Comparison of ENCODE assay signal across 8 cellular contexts in genomic region chrX:70289793-70290770, GRCh38. TPM values are rescaled to one million over a fixed set of nuclear protein-coding genes. Genes with fewer than 3 reads are reported as not detected.
DNase-seq lines count a peak whose midpoint lies in the region; ATAC-seq, FAIRE-seq and TF ChIP-seq lines count a peak whose summit lies in the region.

TSS of gene KIF4A (plus strand) at chrX:70290104. CDS start at chrX:70290459, 355 bp downstream.
TSS of gene PDZD11 (minus strand) at chrX:70289927. CDS start at chrX:70289341, 586 bp downstream.

- peak; percentile 96 for ATAC-seq in gastroesophageal sphincter

- TF ChIP-seq POLR2A in H54 (IDR thresholded peaks at IDR 0.05; ENCODE audit: low read depth, low read length) (peak; percentile 66), gastroesophageal sphincter (IDR thresholded peaks at IDR 0.05) (peak in 1 of 2 donors; percentile 12), suprapubic skin (IDR thresholded peaks at IDR 0.05) (no peak)

- FAIRE-seq in G401.6 (lab: Jason Lieb, UNC) = peak; percentile 91
- peak; percentile 91 for FAIRE-seq in H54 (lab: Jason Lieb, UNC)

- H3K4me3 ChIP-seq in gastroesophageal sphincter (peak within 1 kb of the TSS; percentile 54 to 55), suprapubic skin (peak within 1 kb of the TSS; percentile 58)

- TF ChIP-seq CTCF in gastroesophageal sphincter (IDR thresholded peaks at IDR 0.05) = no peak
- TF ChIP-seq CTCF in suprapubic skin (IDR thresholded peaks at IDR 0.05) = no peak

- H3K4me1 ChIP-seq in gastroesophageal sphincter (peaks cover 0 to 10% (median 0%) of the 10 kb centered on the region in 3 donors), suprapubic skin (peaks cover 15% of the 10 kb centered on the region)

- in situ Hi-C loops in SK-MEL-5 (cut with HindIII; ENCODE audit: low pct_unique_long_range_greater_than_20kb, low sequenced_read_pairs) = no loop called here

- TF ChIP-seq EP300 in gastroesophageal sphincter (IDR thresholded peaks at IDR 0.05) (no peak), suprapubic skin (IDR thresholded peaks at IDR 0.05) (no peak)

- H3K27me3 ChIP-seq in gastroesophageal sphincter = no peaks in the 10 kb centered on the region
- no peaks in the 10 kb centered on the region for H3K27me3 ChIP-seq in suprapubic skin

- H3K36me3 ChIP-seq in gastroesophageal sphincter (peaks cover 0 to 28% of the 10 kb centered on the region in 2 donors), suprapubic skin (peaks cover 13% of the 10 kb centered on the region)

- H3K9me3 ChIP-seq in gastroesophageal sphincter = no peaks in the 10 kb centered on the region
- H3K9me3 ChIP-seq in suprapubic skin = no peaks in the 10 kb centered on the region

- 0 to 15% methylated on average over 5 to 7 of the region's 62 CpGs for WGBS in gastroesophageal sphincter (ENCODE audit: low coverage in 1 of 2), 2 donors
- 53% methylated on average over 44 of the region's 62 CpGs for WGBS in suprapubic skin

- peak within 1 kb of the TSS; percentile 35 to 76 (median 71) for H3K27ac ChIP-seq in gastroesophageal sphincter
- H3K27ac ChIP-seq in suprapubic skin = no peak within 1 kb of the TSS

- DNase-seq in H54 (ENCODE audit: insufficient read length, low spot score) (peak; percentile 90), LoVo (ENCODE audit: low spot score) (peak; percentile 77), SK-MEL-5 (ENCODE audit: low read depth, low spot score) (peak; percentile 86), nucleus accumbens (lab: John Stamatoyannopoulos, UW) (peak in 53 of 56 donors; percentile 1 to 80 (median 44)), suprapubic skin (ENCODE audit: low spot score in 2 of 2) (peak; percentile 82 to 83)
- peak; percentile 81 for DNase-seq in activated naive CD4-positive, alpha-beta T cell treated with Interleukin-2 at 50 U/mL for 16 hours

RNA-seq across cellular contexts. Expression of gene KIF4A, which starts in this region (rescaled TPM):
- total RNA-seq in SK-MEL-5 (2014; rRNA removed; shearing (Covaris generic)) = 18.2 and 19.1 TPM in 2 replicates
- polyA plus RNA-seq in SK-MEL-5 (2015; cell fraction: cytosol; rRNA removed) = 19.5 and 22.4 TPM in 2 replicates
- 8.6 and 12.5 TPM in 2 replicates for polyA plus RNA-seq in SK-MEL-5 (2015; cell fraction: nucleus; rRNA removed)
- total RNA-seq in gastroesophageal sphincter (under 1 TPM; 0.13 to 0.47 (median 0.17) TPM), suprapubic skin (1 to 10 TPM; 1.4 to 2.3 (median 1.9) TPM)

RNA-seq across cellular contexts. Expression of gene PDZD11, which starts in this region (rescaled TPM):
- 110 and 111 TPM in 2 replicates for total RNA-seq in SK-MEL-5 (2014; rRNA removed; shearing (Covaris generic))
- 98.2 and 107 TPM in 2 replicates for polyA plus RNA-seq in SK-MEL-5 (2015; cell fraction: cytosol; rRNA removed)
- polyA plus RNA-seq in SK-MEL-5 (2015; cell fraction: nucleus; rRNA removed) = 71.4 and 90.5 TPM in 2 replicates
- total RNA-seq in gastroesophageal sphincter = 10 to 100 TPM; 27.7 to 33.5 (median 32.3) TPM
- total RNA-seq in suprapubic skin = 10 to 100 TPM; 15.6 to 37.8 (median 30.6) TPM
